8 cellular contexts compared by ENCODE assay signal in genomic region chr5:174532453-174533126, GRCh38.
A peak's percentile ranks its signal among the peaks of the same experiment; 100 is the strongest.
DNase-seq lines count a peak whose midpoint lies in the region; ATAC-seq, FAIRE-seq and TF ChIP-seq lines count a peak whose summit lies in the region.

No MANE protein-coding gene starts in this region.

- 22% methylated on average over 13 of the region's 14 CpGs for WGBS in HepG2 (ENCODE audit: low lambda C conversion rate)
- 9 to 13% (median 12%) methylated on average over 14 of the region's 14 CpGs for WGBS in stomach, 5 donors

- H2AFZ ChIP-seq in HepG2 (ENCODE audit: low read length) = no peak overlapping the region

- H3K27ac Mint-ChIP-seq in T-helper 2 cell treated with Interferon-gamma antibody and Interleukin-4, amounts not matched to agents 5 μg/mL and 100 μg/mL, for 36 hours = no peak overlapping the region

- POLR2A ChIA-PET in HepG2 (lab: Yijun Ruan, JAX) = no interaction called here

- no peak overlapping the region for H3K27ac ChIP-seq in coronary artery
- H3K27ac ChIP-seq in HepG2 (ENCODE audit: extremely low read length, insufficient read depth, low read length) = no peak overlapping the region
- peak overlapping the region; percentile 41 to 76 (median 52) for H3K27ac ChIP-seq in stomach

- DNase-seq in activated T-cell treated with anti-CD3 and anti-CD28 coated beads for 24 hours (ENCODE audit: low read depth) (peak; percentile 0), RCC 7860 (ENCODE audit: low spot score) (peak; percentile 92), coronary artery (ENCODE audit: low spot score) (peak; percentile 91), HepG2 (ENCODE audit: low spot score) (peak; percentile 21), stomach (peak; percentile 86)
- no peak for DNase-seq in activated T-cell treated with anti-CD3 and anti-CD28 coated beads, Interleukin-2, amount 50 U/mL, for 1 hour
- no peak for DNase-seq in T-helper 2 cell treated with Interferon-gamma antibody and Interleukin-4, amounts not matched to agents 5 μg/mL and 100 μg/mL, for 36 hours (ENCODE audit: low spot score)

- TF ChIP-seq RAD21 in HepG2 (CRISPR knock-in tag; IDR thresholded peaks at IDR 0.05) = no peak

- H3K27me3 Mint-ChIP-seq in T-helper 2 cell treated with Interferon-gamma antibody and Interleukin-4, amounts not matched to agents 5 μg/mL and 100 μg/mL, for 36 hours (ENCODE audit: low read depth) = no peaks in the 10 kb centered on the region

- intact Hi-C loops in HepG2 (cut with micrococcal nuclease; ENCODE audit: unreplicated experiment) = no loop called here
- intact Hi-C loops in stomach (cut with DNase I; ENCODE audit: low total_unique reads) = no loop called here

- H3K4me3 ChIP-seq in coronary artery (peak overlapping the region; percentile 37), HepG2 (replicated peaks in 1 of 3; ENCODE audit: insufficient read depth in 1 of 3, low read depth in 2 of 3, low read length in 3 of 3) (no peak overlapping the region), stomach (no peak overlapping the region)

- H3K4me1 Mint-ChIP-seq in T-helper 2 cell treated with Interferon-gamma antibody and Interleukin-4, amounts not matched to agents 5 μg/mL and 100 μg/mL, for 36 hours (ENCODE audit: low read depth) = peaks cover 2% of the 10 kb centered on the region

- no peak overlapping the region for H3K4me3 Mint-ChIP-seq in T-helper 2 cell treated with Interferon-gamma antibody and Interleukin-4, amounts not matched to agents 5 μg/mL and 100 μg/mL, for 36 hours

- FAIRE-seq in RCC 7860 (lab: Jason Lieb, UNC) (peak; percentile 91), HepG2 (lab: Jason Lieb, UNC) (no peak)

- no peak for TF ChIP-seq CTCF in coronary artery (IDR thresholded peaks at IDR 0.05)
- no peak for TF ChIP-seq CTCF in HepG2 (CRISPR knock-in tag; IDR thresholded peaks at IDR 0.05)
- no peak for TF ChIP-seq CTCF in stomach (IDR thresholded peaks at IDR 0.05)

- no peak overlapping the region for H3K4me2 ChIP-seq in HepG2 (ENCODE audit: low read depth, low read length)

- H3K27me3 ChIP-seq in HepG2 (ENCODE audit: control insufficient read depth in 1 of 2, insufficient read depth in 2 of 2, low read length in 2 of 2) (no peaks in the 10 kb centered on the region; a peak in 1 of 5 replicates), stomach (no peaks in the 10 kb centered on the region)

- H3K9me3 Mint-ChIP-seq in T-helper 2 cell treated with Interferon-gamma antibody and Interleukin-4, amounts not matched to agents 5 μg/mL and 100 μg/mL, for 36 hours = no peaks in the 10 kb centered on the region

- TF ChIP-seq EP300 in HepG2 (IDR thresholded peaks at IDR 0.05; ENCODE audit: low read depth in 2 of 2, low read length in 2 of 2) (no peak), HepG2 (CRISPR knock-in tag; IDR thresholded peaks at IDR 0.05; ENCODE audit: borderline replicate concordance) (no peak), stomach (IDR thresholded peaks at IDR 0.05) (no peak)

- H3K79me2 ChIP-seq in HepG2 (ENCODE audit: insufficient read depth, low read length) = no peaks in the 10 kb centered on the region

- no peaks in the 10 kb centered on the region for H3K36me3 Mint-ChIP-seq in T-helper 2 cell treated with Interferon-gamma antibody and Interleukin-4, amounts not matched to agents 5 μg/mL and 100 μg/mL, for 36 hours (ENCODE audit: low read depth)

- ATAC-seq in HepG2 (peak; percentile 47; the same call in 2 of the 3 replicates), HG02884 (IDR thresholded peaks at IDR 0.05; ENCODE audit: unreplicated experiment) (no peak)

- H4K20me1 ChIP-seq in HepG2 (ENCODE audit: insufficient read depth, low read length) = no peaks in the 10 kb centered on the region

- no TSS peak for BruUV-seq in HepG2 (replicated peaks; lab: Mats Ljungman, UMichigan)

- H3K9ac ChIP-seq in HepG2 (ENCODE audit: insufficient read depth, low read depth, low read length) = no peak overlapping the region

- no peaks in the 10 kb centered on the region for H3K36me3 ChIP-seq in HepG2 (replicated peaks in 1 of 2; ENCODE audit: control insufficient read depth in 1 of 2, insufficient read depth in 2 of 2, low read length in 2 of 2)
- H3K36me3 ChIP-seq in stomach = no peaks in the 10 kb centered on the region

- H3K9me3 ChIP-seq in HepG2 (ENCODE audit: low read length) (no peaks in the 10 kb centered on the region), stomach (peaks cover 0 to 2% (median 0%) of the 10 kb centered on the region in 4 donors)

- no peak for TF ChIP-seq POLR2A in HepG2 (IDR thresholded peaks at IDR 0.05; ENCODE audit: insufficient read depth in 1 of 2, low read depth in 2 of 2, low read length in 2 of 2)
- no peak for TF ChIP-seq POLR2A in stomach (IDR thresholded peaks at IDR 0.05)

- in situ Hi-C loops in HepG2 (cut with HindIII; ENCODE audit: extremely low pct_ligation_motif_present, low pct_unique_long_range_greater_than_20kb) = no loop called here

- peaks cover 4% of the 10 kb centered on the region; the same call in 1 of the 2 replicates for H3K4me1 ChIP-seq in HepG2 (ENCODE audit: insufficient read depth, low read length)
- peaks cover 12 to 29% (median 21%) of the 10 kb centered on the region in 4 donors for H3K4me1 ChIP-seq in stomach

- CTCF ChIA-PET in HepG2 (lab: Yijun Ruan, JAX; ENCODE audit: low intra/inter-chr PET ratio, low total read pairs) = no interaction called here

TF ChIP-seq in HepG2, 621 proteins besides CTCF, POLR2A, EP300 and RAD21 (continues in another document):
- TF ChIP-seq ZNF570 (CRISPR knock-in tag; IDR thresholded peaks at IDR 0.05; ENCODE audit: borderline replicate concordance) (no peak), GPBP1L1 (CRISPR knock-in tag; IDR thresholded peaks at IDR 0.05) (no peak), FOSL2 (CRISPR knock-in tag; IDR thresholded peaks at IDR 0.05) (peak; percentile 87), FOSL1 (CRISPR knock-in tag; IDR thresholded peaks at IDR 0.05; ENCODE audit: borderline replicate concordance) (0 out of 2 replicates have a peak, but pooled peaks have one; percentile 9), MAFK (conservative IDR thresholded peaks at IDR 0.05 in 1 of 2, IDR thresholded peaks at IDR 0.05 in 1 of 2; ENCODE audit: low read length in 2 of 2) (0 out of 4 replicates have a peak, but pooled peaks have one; percentile 17 to 21), ZNF552 (CRISPR knock-in tag; IDR thresholded peaks at IDR 0.05; ENCODE audit: borderline replicate concordance) (no peak), EEA1 (CRISPR knock-in tag; IDR thresholded peaks at IDR 0.05; ENCODE audit: borderline replicate concordance) (no peak), NFE2L2 (IDR thresholded peaks at IDR 0.05; ENCODE audit: low read length) (peak; percentile 26; the same call in 1 of the 2 replicates), BCLAF1 (IDR thresholded peaks at IDR 0.05) (no peak), CEBPB (IDR thresholded peaks at IDR 0.05; ENCODE audit: borderline replicate concordance, low read depth, low read length) (peak; percentile 77; the same call in 1 of the 2 replicates), CEBPG (CRISPR knock-in tag; IDR thresholded peaks at IDR 0.05) (0 out of 2 replicates have a peak, but pooled peaks have one; percentile 13), NFE2 (CRISPR knock-in tag; IDR thresholded peaks at IDR 0.05) (0 out of 2 replicates have a peak, but pooled peaks have one; percentile 38), KDM4B (CRISPR knock-in tag; IDR thresholded peaks at IDR 0.05) (no peak)

Comparison
In these comparisons a context has a peak if more than half of its experiments do, and no peak if none do; other contexts are left out.
1. DNase-seq: peak in activated T-cell treated with anti-CD3 and anti-CD28 coated beads for 24 hours (single experiment), RCC 7860 (single experiment), coronary artery (single experiment), HepG2 (single experiment) and stomach (single experiment); none in activated T-cell treated with anti-CD3 and anti-CD28 coated beads, Interleukin-2, amount 50 U/mL, for 1 hour (single experiment) and T-helper 2 cell treated with Interferon-gamma antibody and Interleukin-4, amounts not matched to agents 5 μg/mL and 100 μg/mL, for 36 hours (single experiment).
2. H3K27ac ChIP-seq: peak in stomach (5 of 5); none in coronary artery (0 of 2) and HepG2 (single experiment).